Comparison of ENCODE assay signal across 12 cellular contexts in genomic region chr17:16980813-16981731, GRCh38. TPM values are rescaled to one million over a fixed set of nuclear protein-coding genes. Genes with fewer than 3 reads are reported as not detected.
A peak's percentile ranks its signal among the peaks of the same experiment; 100 is the strongest.
DNase-seq lines count a peak whose midpoint lies in the region; ATAC-seq, FAIRE-seq and TF ChIP-seq lines count a peak whose summit lies in the region.
"Had no signal": no experiment of that assay in that cellular context is flagged by ENCODE, and none has a peak within 500 bp of the region (broad histone marks: within the 10 kb centered on the region; RNA-seq: fewer than 3 reads in every experiment).

No MANE protein-coding gene starts in this region.

- no peak overlapping the region for H2AFZ ChIP-seq in SK-N-SH (ENCODE audit: low read depth)

- no peak for TF ChIP-seq RAD21 in SK-N-SH (IDR thresholded peaks at IDR 0.05; ENCODE audit: low read length)

- no peaks in the 10 kb centered on the region for H3K9me2 ChIP-seq in SK-N-SH

- no peaks in the 10 kb centered on the region for H3K36me3 ChIP-seq in MG63
- no peaks in the 10 kb centered on the region for H3K36me3 ChIP-seq in SK-N-SH (replicated peaks in 1 of 2; ENCODE audit: control insufficient read depth in 1 of 2, insufficient read depth in 2 of 2, low read length in 1 of 2)
- H3K36me3 ChIP-seq: suprapubic skin had no signal

- H3K9ac ChIP-seq in SK-N-SH, result no peak overlapping the region

- H3F3A ChIP-seq in SK-N-SH (replicated peaks; ENCODE audit: insufficient read depth), result no peaks in the 10 kb centered on the region

- ATAC-seq in GM21367 (IDR thresholded peaks at IDR 0.05; ENCODE audit: unreplicated experiment) (peak; percentile 39), GM19455 (IDR thresholded peaks at IDR 0.05; ENCODE audit: unreplicated experiment) (no peak)

- no peaks in the 10 kb centered on the region for H4K20me1 ChIP-seq in SK-N-SH (ENCODE audit: insufficient read depth)

- H3K9me3 ChIP-seq in MG63, result no peaks in the 10 kb centered on the region
- no peaks in the 10 kb centered on the region for H3K9me3 ChIP-seq in SK-N-SH
- H3K9me3 ChIP-seq: suprapubic skin had no signal

- H3K79me2 ChIP-seq in SK-N-SH (ENCODE audit: insufficient read depth), result no peaks in the 10 kb centered on the region

- no peak overlapping the region for H3K4me3 ChIP-seq in MG63
- no peak overlapping the region for H3K4me3 ChIP-seq in SK-N-SH (ENCODE audit: low read depth in 2 of 2, low read length in 1 of 2)
- H3K4me3 ChIP-seq: suprapubic skin had no signal

- WGBS in SK-N-SH (ENCODE audit: low lambda C conversion rate), result 75% methylated on average over 24 of the region's 26 CpGs

- POLR2A ChIA-PET in SK-N-SH (lab: Yijun Ruan, JAX), result no interaction called here

- no peaks in the 10 kb centered on the region for H3K27me3 ChIP-seq in MG63
- H3K27me3 ChIP-seq in SK-N-SH (ENCODE audit: insufficient read depth), result peaks cover 31% of the 10 kb centered on the region

- no peaks in the 10 kb centered on the region for H3K4me1 ChIP-seq in SK-N-SH (ENCODE audit: control insufficient read depth in 1 of 2, insufficient read depth in 2 of 2, low read depth in 1 of 2, low read length in 1 of 2)
- H3K4me1 ChIP-seq: suprapubic skin had no signal

- CTCF ChIA-PET in SK-N-SH (lab: Yijun Ruan, JAX), result interaction anchor here (4.4 kb wide), 1 partner anchor 11 kb away, joined by 38 read pairs; no protein-coding TSS in a partner anchor

- no peak overlapping the region for H3K4me2 ChIP-seq in SK-N-SH

- no peak overlapping the region for H3K27ac ChIP-seq in SK-N-SH (ENCODE audit: low read depth in 2 of 2, low read length in 1 of 2)
- H3K27ac ChIP-seq: suprapubic skin, VCaP had no signal

- no peak for TF ChIP-seq EP300 in SK-N-SH (IDR thresholded peaks at IDR 0.05; ENCODE audit: borderline replicate concordance in 1 of 2, low read depth in 1 of 2, low read length in 1 of 2)

- DNase-seq in ELR (ENCODE audit: low read depth), result peak; percentile 47
- peak; percentile 54 for DNase-seq in MG63
- DNase-seq in glomerular visceral epithelial cell (ENCODE audit: extremely low spot score), result peak; percentile 43
- DNase-seq in urothelium cell line (ENCODE audit: low spot score), result no peak
- DNase-seq in SK-N-SH, result no peak
- DNase-seq in epidermal melanocyte (ENCODE audit: insufficient read length, low spot score), result no peak
- DNase-seq: caudate nucleus, KBM-7 had no signal

- no peak for FAIRE-seq in urothelium cell line (lab: Jason Lieb, UNC)

- no peak for TF ChIP-seq CTCF in SK-N-SH (IDR thresholded peaks at IDR 0.05)

TF ChIP-seq in SK-N-SH, 30 proteins besides CTCF, POLR2A, EP300 and RAD21:
- TF ChIP-seq USF1 (IDR thresholded peaks at IDR 0.05; ENCODE audit: borderline replicate concordance, low read depth) (no peak), FOSL2 (IDR thresholded peaks at IDR 0.05; ENCODE audit: borderline replicate concordance, low read depth) (no peak), EZH2phosphoT487 (IDR thresholded peaks at IDR 0.05; ENCODE audit: borderline replicate concordance, low read depth) (no peak), CHD2 (IDR thresholded peaks at IDR 0.05; ENCODE audit: low read length, partially characterized antibody) (no peak), PBX3 (IDR thresholded peaks at IDR 0.05) (no peak), ELF1 (IDR thresholded peaks at IDR 0.05) (no peak), GATA2 (CRISPR knock-in tag; IDR thresholded peaks at IDR 0.05) (no peak), RCOR1 (IDR thresholded peaks at IDR 0.05; ENCODE audit: low read length) (no peak), FOXM1 (IDR thresholded peaks at IDR 0.05; ENCODE audit: low read depth) (no peak), TCF12 (IDR thresholded peaks at IDR 0.05) (no peak)

RNA-seq across cellular contexts. Expression of gene TNFRSF13B, which starts 9.2 kb away (rescaled TPM):
- not detected in 2 replicates for total RNA-seq in MG63 (2014; rRNA removed; shearing (Covaris generic); ENCODE audit: low replicate concordance)
- not detected in 2 replicates for polyA plus RNA-seq in SK-N-SH (2012; rRNA removed)
- polyA plus RNA-seq in SK-N-SH (2012; cell fraction: cytosol; rRNA removed), result not detected in 2 replicates
- not detected in 2 replicates for polyA plus RNA-seq in SK-N-SH (2012; cell fraction: nucleus; rRNA removed)

Comparison
In these comparisons a context has a peak if more than half of its experiments do, and no peak if none do; other contexts are left out.
1. DNase-seq: peak in ELR (single experiment), MG63 (single experiment) and glomerular visceral epithelial cell (single experiment); none in urothelium cell line (single experiment), SK-N-SH (single experiment) and epidermal melanocyte (single experiment).